ENCODE assay signal across 22 cellular contexts in the genomic region with DNA sequence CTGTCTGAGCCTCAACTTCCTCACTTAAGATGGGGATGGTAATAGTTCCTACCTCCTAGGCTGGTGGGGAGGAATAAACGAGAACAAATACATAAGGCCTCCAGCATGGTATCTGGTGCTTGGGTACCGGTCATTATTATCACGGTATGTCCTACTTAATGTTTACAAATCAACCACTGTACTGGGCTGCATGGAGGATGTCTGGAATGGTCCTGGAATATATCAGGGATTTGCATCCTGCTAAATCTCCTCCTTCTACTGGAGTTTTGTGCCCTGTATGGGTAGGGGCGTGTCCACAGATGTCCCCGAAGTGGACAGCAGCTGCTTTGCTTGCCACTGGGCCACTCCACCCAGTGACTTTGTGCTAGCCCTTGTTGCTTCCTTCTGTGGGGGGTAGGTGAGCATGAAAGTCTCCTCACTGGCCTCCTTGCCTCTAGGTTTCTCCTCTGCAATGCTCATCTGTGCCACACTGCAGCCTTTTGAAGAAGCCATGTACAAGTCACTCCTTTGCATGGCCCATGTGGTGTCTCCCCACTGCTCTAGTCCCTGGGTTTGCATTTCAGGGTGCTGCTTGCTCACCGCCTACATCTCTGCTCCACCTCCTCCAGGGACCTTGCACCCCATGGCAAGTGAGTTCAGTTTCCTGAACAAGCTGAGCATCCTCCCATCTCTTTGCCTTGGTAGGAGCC. TPM values are rescaled to one million over a fixed set of nuclear protein-coding genes. Genes with fewer than 3 reads are reported as not detected.
A peak's percentile ranks its signal among the peaks of the same experiment; 100 is the strongest.
DNase-seq lines count a peak whose midpoint lies in the region; ATAC-seq and TF ChIP-seq lines count a peak whose summit lies in the region.
"Had no signal": no experiment of that assay in that cellular context is flagged by ENCODE, and none has a peak within 500 bp of the region (broad histone marks: within the 10 kb centered on the region; RNA-seq: fewer than 3 reads in every experiment).

No MANE protein-coding gene starts in this region.

- no peaks in the 10 kb centered on the region for H3K36me3 ChIP-seq in IMR-90 (ENCODE audit: control insufficient read depth, insufficient read depth, low read length)
- H3K36me3 ChIP-seq: uterus had no signal

- in situ Hi-C loops in IMR-90 (cut with MboI; ENCODE audit: low sequenced_read_pairs): no loop called here

- no peak overlapping the region for H3K9ac ChIP-seq in IMR-90 (ENCODE audit: low read depth, low read length)

- peaks cover 24% of the 10 kb centered on the region for H3K4me1 Mint-ChIP-seq in T-helper 1 cell treated with Interleukin-12 subunit alpha and Interleukin-12 subunit beta and Interleukin-4 antibody, amounts not matched to agents 30 μg/mL and 1 μg/mL, for 36 hours (ENCODE audit: low read depth)
- H3K4me1 Mint-ChIP-seq in progenitor cell of endocrine pancreas (ENCODE audit: low read depth): peaks cover 17% of the 10 kb centered on the region
- H3K4me1 Mint-ChIP-seq in stimulated activated naive B cell treated with anti-CD40 and anti-IgM and Interleukin-4, amounts not matched to agents 10 μg/mL and 1 μg/mL and 100 μg/mL, for 72 hours: peaks cover 15 to 32% of the 10 kb centered on the region in 2 donors

- H3K4me3 Mint-ChIP-seq in T-helper 1 cell treated with Interleukin-12 subunit alpha and Interleukin-12 subunit beta and Interleukin-4 antibody, amounts not matched to agents 30 μg/mL and 1 μg/mL, for 36 hours: peak overlapping the region; percentile 0
- no peak overlapping the region for H3K4me3 Mint-ChIP-seq in progenitor cell of endocrine pancreas (ENCODE audit: low read depth)
- no peak overlapping the region for H3K4me3 Mint-ChIP-seq in stimulated activated naive B cell treated with anti-CD40 and anti-IgM and Interleukin-4, amounts not matched to agents 10 μg/mL and 1 μg/mL and 100 μg/mL, for 72 hours

- H2AFZ ChIP-seq in IMR-90 (replicated peaks; ENCODE audit: low read length, poor library complexity): peak overlapping the region; percentile 38

- no peak overlapping the region for H2BK20ac ChIP-seq in IMR-90 (ENCODE audit: low read depth, low read length)

- POLR2A ChIA-PET in IMR-90 (lab: Charles Lee; ENCODE audit: unreplicated experiment) (no interaction called here), HEK293T (lab: Yijun Ruan, JAX) (no interaction called here)

- no peak overlapping the region for H3K56ac ChIP-seq in IMR-90 (ENCODE audit: extremely low read depth, insufficient read depth, low read length)

- no peak overlapping the region for H2BK5ac ChIP-seq in IMR-90 (ENCODE audit: low read depth, low read length, poor library complexity, severe bottlenecking)

- H2BK120ac ChIP-seq in IMR-90 (ENCODE audit: low read depth, low read length): no peak overlapping the region

- DNase-seq in T-helper 1 cell: no peak
- no peak for DNase-seq in IMR-90
- DNase-seq in erythroblast (lab: John Stamatoyannopoulos, UW): peak; percentile 8 to 15
- DNase-seq in progenitor cell of endocrine pancreas (ENCODE audit: low spot score, unreplicated experiment): no peak
- DNase-seq in stimulated activated naive B cell treated with anti-CD40 and anti-IgM and Interleukin-4, amounts not matched to agents 10 μg/mL and 1 μg/mL and 100 μg/mL, for 72 hours: no peak
- DNase-seq in HEK293T (ENCODE audit: extremely low spot score): no peak
- DNase-seq: activated CD4-positive, alpha-beta memory T cell treated with anti-CD3 and anti-CD28 coated beads for 36 hours; activated T-cell treated with anti-CD3 and anti-CD28 coated beads, Interleukin-2, amount 50 U/mL, for 72 hours; DMS79; islet precursor cell; KBM-7; NCI-H1048; NCI-H2107; NCI-H526 treated with DMSO at 0.1 percent for 48 hours; stimulated activated CD4-positive, alpha-beta T cell treated with anti-CD3 and anti-CD28 coated beads, Interleukin-4, amount 100 ng/mL, for 1 hour; uterus had no signal

- TF ChIP-seq RAD21 in IMR-90 (IDR thresholded peaks at IDR 0.05; ENCODE audit: low read length): no peak

- ATAC-seq in IMR-90 (ENCODE audit: low read depth): no peak
- ATAC-seq in GM18870 (IDR thresholded peaks at IDR 0.05; ENCODE audit: unreplicated experiment): no peak
- no peak for ATAC-seq in stimulated activated naive B cell treated with anti-CD40 and anti-IgM and Interleukin-4, amounts not matched to agents 10 μg/mL and 1 μg/mL and 100 μg/mL, for 72 hours (replicated peaks)
- ATAC-seq: activated T-cell treated with anti-CD3 and anti-CD28 coated beads, Interleukin-2, amount 50 U/mL, for 72 hours; Right ventricle myocardium inferior had no signal

- H3K27me3 Mint-ChIP-seq in T-helper 1 cell treated with Interleukin-12 subunit alpha and Interleukin-12 subunit beta and Interleukin-4 antibody, amounts not matched to agents 30 μg/mL and 1 μg/mL, for 36 hours (ENCODE audit: low read depth): peaks cover 57% of the 10 kb centered on the region
- H3K27me3 Mint-ChIP-seq in progenitor cell of endocrine pancreas: peaks cover 47% of the 10 kb centered on the region
- H3K27me3 Mint-ChIP-seq in stimulated activated naive B cell treated with anti-CD40 and anti-IgM and Interleukin-4, amounts not matched to agents 10 μg/mL and 1 μg/mL and 100 μg/mL, for 72 hours: peaks cover 0 to 6% of the 10 kb centered on the region in 2 donors

- CTCF ChIA-PET in IMR-90 (lab: Yijun Ruan, JAX) (interaction anchor here (0.6 kb wide), 1 partner anchor 143 kb away, joined by 3 read pairs; no protein-coding TSS in a partner anchor), HEK293T (lab: Yijun Ruan, JAX) (no interaction called here)

- no peaks in the 10 kb centered on the region for H3K9me3 Mint-ChIP-seq in T-helper 1 cell treated with Interleukin-12 subunit alpha and Interleukin-12 subunit beta and Interleukin-4 antibody, amounts not matched to agents 30 μg/mL and 1 μg/mL, for 36 hours
- H3K9me3 Mint-ChIP-seq in progenitor cell of endocrine pancreas (ENCODE audit: low read depth): no peaks in the 10 kb centered on the region
- no peaks in the 10 kb centered on the region for H3K9me3 Mint-ChIP-seq in stimulated activated naive B cell treated with anti-CD40 and anti-IgM and Interleukin-4, amounts not matched to agents 10 μg/mL and 1 μg/mL and 100 μg/mL, for 72 hours
- H3K9me3 Mint-ChIP-seq: activated CD4-positive, alpha-beta memory T cell treated with anti-CD3 and anti-CD28 coated beads for 36 hours; activated T-cell treated with anti-CD3 and anti-CD28 coated beads, Interleukin-2, amount 50 U/mL, for 72 hours; brain had no signal

- H4K5ac ChIP-seq in IMR-90 (ENCODE audit: low read depth, low read length): no peak overlapping the region

- H3K14ac ChIP-seq in IMR-90 (replicated peaks; ENCODE audit: low read depth, low read length): no peak overlapping the region

- no peak overlapping the region for H4K91ac ChIP-seq in IMR-90 (ENCODE audit: insufficient read depth, low read depth, low read length)

- no peak overlapping the region; the same call in 1 of the 2 replicates for H3K23ac ChIP-seq in IMR-90 (ENCODE audit: low read depth, low read length)

- peaks cover 4% of the 10 kb centered on the region for H3K36me3 Mint-ChIP-seq in T-helper 1 cell treated with Interleukin-12 subunit alpha and Interleukin-12 subunit beta and Interleukin-4 antibody, amounts not matched to agents 30 μg/mL and 1 μg/mL, for 36 hours (ENCODE audit: low read depth)
- H3K36me3 Mint-ChIP-seq in progenitor cell of endocrine pancreas (ENCODE audit: insufficient read depth): no peaks in the 10 kb centered on the region
- peaks cover 0 to 3% of the 10 kb centered on the region in 2 donors for H3K36me3 Mint-ChIP-seq in stimulated activated naive B cell treated with anti-CD40 and anti-IgM and Interleukin-4, amounts not matched to agents 10 μg/mL and 1 μg/mL and 100 μg/mL, for 72 hours
- H3K36me3 Mint-ChIP-seq: brain had no signal

- dilution Hi-C loops in IMR-90 (cut with HindIII; ENCODE audit: low sequenced_read_pairs, unreplicated experiment): no loop called here

- intact Hi-C loops in IMR-90 (cut with micrococcal nuclease): loop anchor here (10.0 kb wide), 1 partner anchor 142 kb away; no protein-coding TSS in a partner anchor

- no peak overlapping the region for H3K4ac ChIP-seq in IMR-90 (ENCODE audit: low read depth, low read length)

- H3K9me1 ChIP-seq in IMR-90 (ENCODE audit: insufficient read depth, low read length): no peaks in the 10 kb centered on the region; the same call in 1 of the 2 replicates

- TF ChIP-seq CTCF in IMR-90 (conservative IDR thresholded peaks at IDR 0.05; ENCODE audit: low read depth, low read length) (no peak), progenitor cell of endocrine pancreas (IDR thresholded peaks at IDR 0.05; ENCODE audit: unreplicated experiment) (no peak)

- no peak overlapping the region for H3K4me3 ChIP-seq in IMR-90 (ENCODE audit: insufficient read depth, low read depth, low read length)
- H3K4me3 ChIP-seq: coronary artery, lung, uterus had no signal

- H2BK15ac ChIP-seq in IMR-90 (ENCODE audit: low read depth, low read length): no peak overlapping the region

- TF ChIP-seq POLR2A in IMR-90 (IDR thresholded peaks at IDR 0.05; ENCODE audit: low read depth, low read length) (no peak), erythroblast (IDR thresholded peaks at IDR 0.05; ENCODE audit: low read length) (no peak)

- no TSS peak for BruUV-seq in IMR-90 (replicated peaks; lab: Mats Ljungman, UMichigan)

- no peak overlapping the region for H4K8ac ChIP-seq in IMR-90 (ENCODE audit: low read depth in 2 of 2, low read length in 2 of 2)

- H3K79me1 ChIP-seq in IMR-90 (ENCODE audit: low read depth in 1 of 2, low read length in 2 of 2): peaks cover 7 to 22% of the 10 kb centered on the region in 2 experiments; a peak in 3 of 4 replicates

- no peak overlapping the region for H3K4me2 ChIP-seq in IMR-90 (ENCODE audit: low read depth, low read length)

- H3K27ac ChIP-seq in IMR-90 (ENCODE audit: insufficient read depth, low read length): no peak overlapping the region
- H3K27ac ChIP-seq: coronary artery had no signal

- H2AK9ac ChIP-seq in IMR-90 (replicated peaks; ENCODE audit: low read depth, low read length, poor library complexity): no peak overlapping the region

- no peak overlapping the region for H3K18ac ChIP-seq in IMR-90 (ENCODE audit: low read depth, low read length)

- 100% methylated on average over 1 of the region's 6 CpGs; no CpG with 5 or more reads in 1 of the 2 experiments for WGBS in IMR-90 (ENCODE audit: extremely low coverage in 2 of 2, insufficient read length in 1 of 2), 2 experiments

- no peak overlapping the region for H2AK5ac ChIP-seq in IMR-90 (ENCODE audit: low read depth, low read length)

- H3K27ac Mint-ChIP-seq in T-helper 1 cell treated with Interleukin-12 subunit alpha and Interleukin-12 subunit beta and Interleukin-4 antibody, amounts not matched to agents 30 μg/mL and 1 μg/mL, for 36 hours: no peak overlapping the region
- peak overlapping the region; percentile 60 for H3K27ac Mint-ChIP-seq in progenitor cell of endocrine pancreas
- no peak overlapping the region for H3K27ac Mint-ChIP-seq in stimulated activated naive B cell treated with anti-CD40 and anti-IgM and Interleukin-4, amounts not matched to agents 10 μg/mL and 1 μg/mL and 100 μg/mL, for 72 hours
- H3K27ac Mint-ChIP-seq: activated CD4-positive, alpha-beta memory T cell treated with anti-CD3 and anti-CD28 coated beads for 36 hours; activated T-cell treated with anti-CD3 and anti-CD28 coated beads, Interleukin-2, amount 50 U/mL, for 72 hours had no signal

- H4K20me1 ChIP-seq in IMR-90 (ENCODE audit: insufficient read depth, low read length): peaks cover 12% of the 10 kb centered on the region

- peaks cover 4% of the 10 kb centered on the region for H3K4me1 ChIP-seq in IMR-90 (ENCODE audit: control insufficient read depth, insufficient read depth, low read length)

- no peaks in the 10 kb centered on the region for H3K9me3 ChIP-seq in IMR-90 (ENCODE audit: control insufficient read depth, insufficient read depth, low read length)
- H3K9me3 ChIP-seq: uterus had no signal

- H3K27me3 ChIP-seq in IMR-90 (ENCODE audit: control insufficient read depth, insufficient read depth, low read length): peaks cover 43% of the 10 kb centered on the region
- H3K27me3 ChIP-seq: uterus had no signal

RNA-seq across cellular contexts. Expression of a gene that starts 2.2 kb away (rescaled TPM):
- 3.2 and 3.9 TPM in 2 replicates for total RNA-seq in IMR-90 (2012; rRNA removed)
- polyA plus RNA-seq in IMR-90 (2012; rRNA removed): 10.2 and 11.6 TPM in 2 replicates
- 9.7 and 13.7 TPM in 2 replicates for polyA plus RNA-seq in IMR-90 (2012; cell fraction: cytosol; rRNA removed)
- polyA plus RNA-seq in IMR-90 (2012; cell fraction: nucleus; rRNA removed; ENCODE audit: low replicate concordance): 12.7 and 18.3 TPM in 2 replicates
- 62.5 and 62.7 TPM in 2 replicates for total RNA-seq in progenitor cell of endocrine pancreas

Comparison
In these comparisons a context has a peak if more than half of its experiments do, and no peak if none do; other contexts are left out.
1. DNase-seq: peak in erythroblast (2 of 2); none in T-helper 1 cell (0 of 5), IMR-90 (single experiment), progenitor cell of endocrine pancreas (single experiment), stimulated activated naive B cell treated with anti-CD40 and anti-IgM and Interleukin-4, amounts not matched to agents 10 μg/mL and 1 μg/mL and 100 μg/mL, for 72 hours (single experiment) and HEK293T (single experiment).
2. RNA of a gene that starts 2.2 kb away (total RNA-seq): 62.5 to 62.7 TPM in progenitor cell of endocrine pancreas; 3.2 to 3.9 TPM in IMR-90; every median in the first group is over 10 times any median in the second.